In genomic region chr1:150568567-150568966, GRCh38 we compare ENCODE assay signal across 9 cellular contexts. TPM values are rescaled to one million over a fixed set of nuclear protein-coding genes. Genes with fewer than 3 reads are reported as not detected.
DNase-seq lines count a peak whose midpoint lies in the region; ATAC-seq and TF ChIP-seq lines count a peak whose summit lies in the region.
"Had no signal": no experiment of that assay in that cellular context is flagged by ENCODE, and none has a peak within 500 bp of the region (broad histone marks: within the 10 kb centered on the region; RNA-seq: fewer than 3 reads in every experiment).

No MANE protein-coding gene starts in this region.

- ATAC-seq in GM19395 (IDR thresholded peaks at IDR 0.05; ENCODE audit: unreplicated experiment) (no peak), HG03135 (IDR thresholded peaks at IDR 0.05; ENCODE audit: unreplicated experiment) (no peak)

- peak overlapping the region; percentile 44 for H3K4me3 ChIP-seq in OCI-LY1 (ENCODE audit: low read depth, low read length, poor library complexity, severe bottlenecking)
- peak overlapping the region in 30 of 59 donors; percentile 2 to 52 (median 22) for H3K4me3 ChIP-seq in dorsolateral prefrontal cortex

- intact Hi-C loops in dorsolateral prefrontal cortex (cut with DNase I) = loop anchor here (10.0 kb wide), 1 partner anchor 426 kb away; no protein-coding TSS in a partner anchor

- H3K9me3 ChIP-seq in OCI-LY1 (ENCODE audit: low read length) = no peaks in the 10 kb centered on the region

- no peaks in the 10 kb centered on the region for H3K9me3 Mint-ChIP-seq in nephron progenitor cell

- H3K4me1 ChIP-seq in OCI-LY1 (ENCODE audit: insufficient read depth, low read length, severe bottlenecking) = peaks cover 90% of the 10 kb centered on the region

- peak overlapping the region; percentile 99 for H3K27ac Mint-ChIP-seq in nephron progenitor cell

- H2AFZ ChIP-seq in OCI-LY1 (ENCODE audit: low read length) = no peak overlapping the region

- H3K27ac ChIP-seq in OCI-LY1 (ENCODE audit: low read depth, low read length, poor library complexity, severe bottlenecking) = peak overlapping the region; percentile 99
- H3K27ac ChIP-seq in dorsolateral prefrontal cortex = peak overlapping the region in 58 of 59 donors; percentile 10 to 99 (median 89)

- peaks cover 23% of the 10 kb centered on the region for H3K36me3 Mint-ChIP-seq in nephron progenitor cell (ENCODE audit: low read depth)

- peaks cover 24% of the 10 kb centered on the region for H3F3A ChIP-seq in OCI-LY1 (ENCODE audit: insufficient read depth, low read length)

- peaks cover 25% of the 10 kb centered on the region for H3K36me3 ChIP-seq in OCI-LY1 (ENCODE audit: insufficient read depth, low read length)

- H3K79me2 ChIP-seq in OCI-LY1 (ENCODE audit: insufficient read depth, low read length) = no peaks in the 10 kb centered on the region

- H3K27me3 ChIP-seq in OCI-LY1 (ENCODE audit: insufficient read depth, low read length) (no peaks in the 10 kb centered on the region), dorsolateral prefrontal cortex (no peaks in the 10 kb centered on the region)

- peak overlapping the region; percentile 69 for H3K4me2 ChIP-seq in OCI-LY1 (ENCODE audit: low read length)

- DNase-seq in CD1c-positive myeloid dendritic cell (ENCODE audit: extremely low spot score) (peak; percentile 38), dorsolateral prefrontal cortex (no peak), nephron progenitor cell (no peak), NCI-H1105 (lab: John Stamatoyannopoulos, UW) (no peak), occipital lobe (lab: John Stamatoyannopoulos, UW) (no peak)

- peaks cover 2% of the 10 kb centered on the region for H3K27me3 Mint-ChIP-seq in nephron progenitor cell (ENCODE audit: low read depth, poor library complexity)

- peaks cover 57% of the 10 kb centered on the region for H3K4me1 Mint-ChIP-seq in nephron progenitor cell

- H3K9ac ChIP-seq in OCI-LY1 (ENCODE audit: low read length) = peak overlapping the region; percentile 50; the same call in 1 of the 2 replicates

- TF ChIP-seq CTCF in OCI-LY1 (IDR thresholded peaks at IDR 0.05; ENCODE audit: low read length) = no peak
- no peak for TF ChIP-seq CTCF in dorsolateral prefrontal cortex (IDR thresholded peaks at IDR 0.05 in 54 of 56, conservative IDR thresholded peaks at IDR 0.05 in 2 of 56; ENCODE audit: low read depth in 1 of 56, partially characterized antibody in 56 of 56)
- TF ChIP-seq CTCF in nephron progenitor cell (IDR thresholded peaks at IDR 0.05) = no peak

- H3K4me3 Mint-ChIP-seq in nephron progenitor cell = peak overlapping the region; percentile 68

- H3K9me2 ChIP-seq in OCI-LY1 (ENCODE audit: low read depth, low read length) = no peaks in the 10 kb centered on the region

- no peaks in the 10 kb centered on the region for H4K20me1 ChIP-seq in OCI-LY1 (ENCODE audit: insufficient read depth, low read length)

RNA-seq across cellular contexts. Expression of gene MCL1, which starts 10.8 kb away (rescaled TPM):
- 100 to 1,000 TPM in 19 of 120 experiments, 10 to 100 TPM in 101; 43.4 to 130 (median 70.6) TPM for total RNA-seq in dorsolateral prefrontal cortex
- 146 TPM for total RNA-seq in occipital lobe

RNA-seq across cellular contexts. Expression of gene ADAMTSL4, which starts 19.4 kb away (rescaled TPM):
- 1 to 10 TPM in 102 of 120 experiments, under 1 TPM in 18; 0.25 to 8.0 (median 1.9) TPM for total RNA-seq in dorsolateral prefrontal cortex
- total RNA-seq in occipital lobe = 0.31 TPM

RNA-seq across cellular contexts. Expression of gene FALEC, which starts 53.0 kb away (rescaled TPM):
- total RNA-seq in dorsolateral prefrontal cortex (1 to 10 TPM in 111 of 120 experiments, under 1 TPM in 1, not detected in 8; 0.99 to 5.8 (median 2.4) TPM), occipital lobe (1.1 TPM)
- total RNA-seq: T-helper 1 cell treated with Interleukin-12 subunit alpha and Interleukin-12 subunit beta and Interleukin-4 antibody, amounts not matched to agents 30 ng/mL and 1 ng/mL, for 36 hours had no signal
